In the genomic region with DNA sequence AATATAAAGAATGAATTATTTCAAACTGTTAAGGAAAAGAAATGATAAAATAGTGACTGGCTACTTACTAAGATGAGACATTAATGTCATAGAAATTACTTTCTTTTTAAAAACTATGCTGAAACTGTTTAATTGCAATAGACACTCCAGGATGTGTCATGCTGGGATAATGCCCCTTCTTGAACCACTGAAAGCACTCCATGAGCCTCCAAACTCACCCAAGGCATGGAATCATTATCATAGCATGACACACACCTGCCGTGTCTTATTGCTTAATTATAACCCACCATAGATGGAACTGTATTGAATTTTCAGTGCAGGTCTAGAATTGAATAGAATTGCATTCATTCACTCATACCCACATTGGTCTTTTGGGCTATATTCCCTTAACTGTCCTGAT, we compare ENCODE assay signal across 15 cellular contexts. TPM values are rescaled to one million over a fixed set of nuclear protein-coding genes. Genes with fewer than 3 reads are reported as not detected.
DNase-seq lines count a peak whose midpoint lies in the region; ATAC-seq and TF ChIP-seq lines count a peak whose summit lies in the region.
"Had no signal": no experiment of that assay in that cellular context is flagged by ENCODE, and none has a peak within 500 bp of the region (broad histone marks: within the 10 kb centered on the region; RNA-seq: fewer than 3 reads in every experiment).

No MANE protein-coding gene starts in this region.

- H3K4me3 Mint-ChIP-seq in activated T-cell treated with anti-CD3 and anti-CD28 coated beads, Interleukin-2, amount 50 U/mL, for 72 hours: peak overlapping the region; percentile 39 to 65
- no peak overlapping the region for H3K4me3 Mint-ChIP-seq in neural progenitor cell
- H3K4me3 Mint-ChIP-seq: endodermal cell, GM23338 had no signal

- H3K9ac ChIP-seq in neural progenitor cell: no peak overlapping the region
- H3K9ac ChIP-seq: KMS-11 had no signal

- peaks cover 60% of the 10 kb centered on the region for H3K4me1 Mint-ChIP-seq in activated T-cell treated with anti-CD3 and anti-CD28 coated beads, Interleukin-2, amount 50 U/mL, for 72 hours (ENCODE audit: low read depth)
- peaks cover 43% of the 10 kb centered on the region for H3K4me1 Mint-ChIP-seq in neural progenitor cell

- H3F3A ChIP-seq in neural progenitor cell (ENCODE audit: low read depth): peaks cover 25% of the 10 kb centered on the region
- no peaks in the 10 kb centered on the region for H3F3A ChIP-seq in PC-9 (ENCODE audit: insufficient read depth, low read depth)

- H3K27me3 Mint-ChIP-seq in activated T-cell treated with anti-CD3 and anti-CD28 coated beads, Interleukin-2, amount 50 U/mL, for 72 hours (ENCODE audit: low read depth): no peaks in the 10 kb centered on the region
- H3K27me3 Mint-ChIP-seq in neural progenitor cell (ENCODE audit: insufficient read depth, low read depth): no peaks in the 10 kb centered on the region
- H3K27me3 Mint-ChIP-seq: CD8-positive, alpha-beta memory T cell had no signal

- ATAC-seq in activated T-cell treated with anti-CD3 and anti-CD28 coated beads, Interleukin-2, amount 50 U/mL, for 72 hours (replicated peaks in 1 of 2): no peak
- no peak for ATAC-seq in HG03342 (IDR thresholded peaks at IDR 0.05; ENCODE audit: unreplicated experiment)
- ATAC-seq: GM23338 had no signal

- H3K4me3 ChIP-seq in neural progenitor cell (no peak overlapping the region), PC-9 (no peak overlapping the region)
- H3K4me3 ChIP-seq: GM23338, hepatocyte had no signal

- H3K4me1 ChIP-seq in neural progenitor cell (peaks cover 66% of the 10 kb centered on the region), PC-9 (replicated peaks; ENCODE audit: insufficient read depth) (peaks cover 24% of the 10 kb centered on the region)

- H3K36me3 Mint-ChIP-seq in activated T-cell treated with anti-CD3 and anti-CD28 coated beads, Interleukin-2, amount 50 U/mL, for 72 hours (ENCODE audit: insufficient read depth in 2 of 2): peaks cover 6 to 18% of the 10 kb centered on the region in 2 donors
- H3K36me3 Mint-ChIP-seq in neural progenitor cell: peaks cover 2% of the 10 kb centered on the region

- no peak overlapping the region for H3K27ac ChIP-seq in neural progenitor cell
- no peak overlapping the region for H3K27ac ChIP-seq in PC-9
- H3K27ac ChIP-seq: hepatocyte, KMS-11, neutrophil had no signal

- peak overlapping the region; percentile 41 for H3K4me2 ChIP-seq in neural progenitor cell
- no peak overlapping the region for H3K4me2 ChIP-seq in PC-9
- H3K4me2 ChIP-seq: hepatocyte, KMS-11 had no signal

- intact Hi-C loops in PC-9 (cut with micrococcal nuclease; ENCODE audit: unreplicated experiment): no loop called here

- H3K79me2 ChIP-seq in neural progenitor cell (ENCODE audit: low read depth): peaks cover 88% of the 10 kb centered on the region
- peaks cover 52% of the 10 kb centered on the region for H3K79me2 ChIP-seq in PC-9 (ENCODE audit: low read depth)

- H3K27me3 ChIP-seq in neural progenitor cell (no peaks in the 10 kb centered on the region), PC-9 (ENCODE audit: insufficient read depth, low read depth) (no peaks in the 10 kb centered on the region)
- H3K27me3 ChIP-seq: hepatocyte had no signal

- H2AFZ ChIP-seq in neural progenitor cell (replicated peaks) (no peak overlapping the region), PC-9 (no peak overlapping the region)
- H2AFZ ChIP-seq: GM23338, hepatocyte had no signal

- no TSS peak for BruUV-seq in PC-9 (replicated peaks; lab: Mats Ljungman, UMichigan)

- H3K9me2 ChIP-seq in PC-9 (ENCODE audit: insufficient read depth): no peaks in the 10 kb centered on the region

- DNase-seq in activated T-cell treated with anti-CD3 and anti-CD28 coated beads, Interleukin-2, amount 50 U/mL, for 72 hours: no peak
- DNase-seq in activated T-cell treated with anti-CD3 and anti-CD28 coated beads, Interleukin-2, amount 50 U/mL, for 1 hour: no peak
- DNase-seq in NCI-H1417 treated with DMSO at 0.1 percent for 48 hours (lab: John Stamatoyannopoulos, UW): peak; percentile 81
- peak; percentile 51 for DNase-seq in NCI-H774 (lab: John Stamatoyannopoulos, UW)
- no peak for DNase-seq in neural progenitor cell (ENCODE audit: low spot score)
- no peak for DNase-seq in PC-9
- DNase-seq in glomerular visceral epithelial cell (ENCODE audit: extremely low spot score): no peak
- DNase-seq: CD8-positive, alpha-beta memory T cell; endodermal cell; SIG-M5 had no signal

- H4K20me1 ChIP-seq in neural progenitor cell (ENCODE audit: low read depth): peaks cover 49% of the 10 kb centered on the region
- no peaks in the 10 kb centered on the region; the same call in 1 of the 2 replicates for H4K20me1 ChIP-seq in PC-9 (ENCODE audit: insufficient read depth)

- CTCF ChIA-PET in PC-9 (lab: Charles Lee): interaction anchor here (0.5 kb wide), 1 partner anchor 1664 kb away, joined by 11 read pairs; no protein-coding TSS in a partner anchor

- peak overlapping the region; percentile 78 for H3K27ac Mint-ChIP-seq in activated T-cell treated with anti-CD3 and anti-CD28 coated beads, Interleukin-2, amount 50 U/mL, for 72 hours
- no peak overlapping the region for H3K27ac Mint-ChIP-seq in neural progenitor cell
- H3K27ac Mint-ChIP-seq: endodermal cell, GM23338 had no signal

- peaks cover 3 to 4% of the 10 kb centered on the region in 2 donors for H3K9me3 Mint-ChIP-seq in activated T-cell treated with anti-CD3 and anti-CD28 coated beads, Interleukin-2, amount 50 U/mL, for 72 hours
- H3K9me3 Mint-ChIP-seq in neural progenitor cell: no peaks in the 10 kb centered on the region
- H3K9me3 Mint-ChIP-seq: CD8-positive, alpha-beta memory T cell; endodermal cell; GM23338 had no signal

- TF ChIP-seq CTCF in neural progenitor cell (IDR thresholded peaks at IDR 0.05) (no peak), PC-9 (conservative IDR thresholded peaks at IDR 0.05) (no peak)

- no peaks in the 10 kb centered on the region for H3K9me3 ChIP-seq in neural progenitor cell (ENCODE audit: low read depth)
- no peaks in the 10 kb centered on the region for H3K9me3 ChIP-seq in PC-9 (ENCODE audit: insufficient read depth, low read depth)
- H3K9me3 ChIP-seq: neutrophil had no signal

- H3K36me3 ChIP-seq in neural progenitor cell (peaks cover 3% of the 10 kb centered on the region), PC-9 (ENCODE audit: low read depth) (peaks cover 7% of the 10 kb centered on the region)

- POLR2A ChIA-PET in PC-9 (lab: Charles Lee; ENCODE audit: unreplicated experiment): interaction anchor here (0.6 kb wide), 1 partner anchor 228 kb away, joined by 3 read pairs; no protein-coding TSS in a partner anchor

RNA-seq across cellular contexts. Expression of a gene that starts 4.3 kb away (rescaled TPM):
- 10 to 100 TPM; 35.2 to 36.3 TPM for total RNA-seq in activated T-cell treated with anti-CD3 and anti-CD28 coated beads, Interleukin-2, amount 50 U/mL, for 72 hours
- total RNA-seq in neural progenitor cell (ENCODE audit: low replicate concordance): 33.2 and 49.7 TPM in 2 replicates
- 13.8 and 15.2 TPM in 2 replicates for total RNA-seq in PC-9 (2021)

Comparison
In these comparisons a context has a peak if more than half of its experiments do, and no peak if none do; other contexts are left out.
1. DNase-seq: peak in NCI-H1417 treated with DMSO at 0.1 percent for 48 hours (single experiment) and NCI-H774 (single experiment); none in activated T-cell treated with anti-CD3 and anti-CD28 coated beads, Interleukin-2, amount 50 U/mL, for 72 hours (0 of 2), activated T-cell treated with anti-CD3 and anti-CD28 coated beads, Interleukin-2, amount 50 U/mL, for 1 hour (single experiment), neural progenitor cell (single experiment), PC-9 (0 of 2) and glomerular visceral epithelial cell (single experiment).